8 cellular contexts compared by ENCODE assay signal in the genomic region with DNA sequence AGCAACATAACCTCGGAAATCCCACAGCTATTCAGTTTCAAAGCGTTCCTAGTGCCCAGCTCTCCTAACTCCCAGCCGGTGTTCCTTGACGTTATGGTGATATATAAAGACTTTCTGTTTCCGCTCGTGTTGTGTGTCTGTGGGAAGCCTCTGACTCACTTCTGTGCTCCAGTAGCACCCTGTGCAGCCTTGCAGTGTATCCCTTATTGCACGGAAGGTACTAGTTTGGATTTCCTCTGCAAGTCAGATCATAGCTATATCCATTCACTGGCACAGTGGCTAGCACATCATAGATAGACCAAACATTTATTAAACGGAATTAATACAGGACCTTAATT. TPM values are rescaled to one million over a fixed set of nuclear protein-coding genes. Genes with fewer than 3 reads are reported as not detected.
DNase-seq lines count a peak whose midpoint lies in the region; TF ChIP-seq lines count a peak whose summit lies in the region.

No MANE protein-coding gene starts in this region.

- H3K9me3 ChIP-seq in effector memory CD4-positive, alpha-beta T cell (ENCODE audit: control insufficient read depth, low read length), result no peaks in the 10 kb centered on the region
- H3K9me3 ChIP-seq in mesodermal cell (ENCODE audit: control insufficient read depth, low read length), result no peaks in the 10 kb centered on the region
- no peaks in the 10 kb centered on the region for H3K9me3 ChIP-seq in subcutaneous abdominal adipose tissue (ENCODE audit: control insufficient read depth in 5 of 5, low read length in 5 of 5)

- peaks cover 5% of the 10 kb centered on the region for H3K4me1 ChIP-seq in effector memory CD4-positive, alpha-beta T cell (ENCODE audit: control insufficient read depth, insufficient read depth, low read length, poor library complexity, severe bottlenecking)
- H3K4me1 ChIP-seq in mesodermal cell (ENCODE audit: control insufficient read depth, insufficient read depth, low read length, poor library complexity, severe bottlenecking) (peaks cover 5% of the 10 kb centered on the region), subcutaneous abdominal adipose tissue (ENCODE audit: control insufficient read depth in 5 of 5, insufficient read depth in 5 of 5, low read length in 5 of 5) (peaks cover 0 to 15% (median 9%) of the 10 kb centered on the region in 5 donors)

- DNase-seq in COR-L47 (lab: John Stamatoyannopoulos, UW) (peak; percentile 1), GM20000 (ENCODE audit: low spot score) (peak; percentile 11), HL-60 (ENCODE audit: low read depth in 1 of 2, low spot score in 1 of 2) (no peak), NCI-H82 treated with DMSO at 0.1 percent for 48 hours (lab: John Stamatoyannopoulos, UW; ENCODE audit: unreplicated experiment) (no peak)
- DNase-seq in effector memory CD4-positive, alpha-beta T cell, result no peak

- H3K4me3 ChIP-seq in HL-60 (replicated peaks; ENCODE audit: insufficient read depth, low read length) (peak overlapping the region; percentile 52), mesodermal cell (ENCODE audit: extremely low read depth, insufficient read depth, low read length, poor library complexity, severe bottlenecking) (peak overlapping the region; percentile 67), subcutaneous abdominal adipose tissue (ENCODE audit: low read depth in 1 of 5, low read length in 5 of 5) (peak overlapping the region; percentile 75 to 93 (median 86))
- H3K4me3 ChIP-seq in effector memory CD4-positive, alpha-beta T cell (ENCODE audit: insufficient read depth, low read depth, low read length, poor library complexity, severe bottlenecking), result peak overlapping the region; percentile 92

- no peaks in the 10 kb centered on the region for H3K27me3 ChIP-seq in HL-60 (ENCODE audit: insufficient read depth, poor library complexity, severe bottlenecking)
- no peaks in the 10 kb centered on the region for H3K27me3 ChIP-seq in effector memory CD4-positive, alpha-beta T cell (replicated peaks; ENCODE audit: control insufficient read depth, insufficient read depth, low read length, poor library complexity, severe bottlenecking)
- H3K27me3 ChIP-seq in subcutaneous abdominal adipose tissue (ENCODE audit: control insufficient read depth in 5 of 5, insufficient read depth in 4 of 5, low read length in 5 of 5), result no peaks in the 10 kb centered on the region

- H3K27ac ChIP-seq in HL-60 (replicated peaks) (no peak overlapping the region), VCaP (peak overlapping the region; percentile 78), mesodermal cell (ENCODE audit: low read depth, low read length, severe bottlenecking) (peak overlapping the region; percentile 72), subcutaneous abdominal adipose tissue (ENCODE audit: low read depth, low read length) (peak overlapping the region; percentile 78)
- H3K27ac ChIP-seq in effector memory CD4-positive, alpha-beta T cell (ENCODE audit: insufficient read depth, low read length, poor library complexity, severe bottlenecking), result peak overlapping the region; percentile 41

- WGBS in mesodermal cell (ENCODE audit: insufficient coverage in 2 of 2), 2 experiments, result 4 to 13% methylated on average over 2 to 6 of the region's 8 CpGs

- no peak for TF ChIP-seq CTCF in GM20000 (IDR thresholded peaks at IDR 0.05; ENCODE audit: extremely low read depth, missing control alignments)
- TF ChIP-seq CTCF in HL-60 (IDR thresholded peaks at IDR 0.05; ENCODE audit: insufficient read depth, low read length), result no peak
- no peak for TF ChIP-seq CTCF in VCaP (conservative IDR thresholded peaks at IDR 0.05)

- no peaks in the 10 kb centered on the region for H3K36me3 ChIP-seq in effector memory CD4-positive, alpha-beta T cell (ENCODE audit: control insufficient read depth, insufficient read depth, low read length)
- H3K36me3 ChIP-seq in mesodermal cell (ENCODE audit: control insufficient read depth, insufficient read depth, low read length), result no peaks in the 10 kb centered on the region
- H3K36me3 ChIP-seq in subcutaneous abdominal adipose tissue (ENCODE audit: control insufficient read depth in 5 of 5, insufficient read depth in 5 of 5, low read length in 5 of 5), result no peaks in the 10 kb centered on the region

- peak overlapping the region; percentile 30 to 81 (median 71) for H3K9ac ChIP-seq in subcutaneous abdominal adipose tissue (ENCODE audit: low read length in 5 of 5)

RNA-seq across cellular contexts. Expression of gene ASAH2B, which starts 0.6 kb away (rescaled TPM):
- polyA plus RNA-seq in mesodermal cell (2013, experiment 1 of 2), result 3.3 TPM
- polyA plus RNA-seq in mesodermal cell (2013, experiment 2 of 2), result 4.7 TPM

Comparison
In these comparisons a context has a peak if more than half of its experiments do, and no peak if none do; other contexts are left out.
1. DNase-seq: peak in COR-L47 (single experiment) and GM20000 (single experiment); none in HL-60 (0 of 2), effector memory CD4-positive, alpha-beta T cell (0 of 3) and NCI-H82 treated with DMSO at 0.1 percent for 48 hours (single experiment).
2. Peak in every context shown above with its lines, with median percentiles within 50 percentile points of each other: H3K4me3 ChIP-seq.